8 cellular contexts compared by ENCODE assay signal in the genomic region with DNA sequence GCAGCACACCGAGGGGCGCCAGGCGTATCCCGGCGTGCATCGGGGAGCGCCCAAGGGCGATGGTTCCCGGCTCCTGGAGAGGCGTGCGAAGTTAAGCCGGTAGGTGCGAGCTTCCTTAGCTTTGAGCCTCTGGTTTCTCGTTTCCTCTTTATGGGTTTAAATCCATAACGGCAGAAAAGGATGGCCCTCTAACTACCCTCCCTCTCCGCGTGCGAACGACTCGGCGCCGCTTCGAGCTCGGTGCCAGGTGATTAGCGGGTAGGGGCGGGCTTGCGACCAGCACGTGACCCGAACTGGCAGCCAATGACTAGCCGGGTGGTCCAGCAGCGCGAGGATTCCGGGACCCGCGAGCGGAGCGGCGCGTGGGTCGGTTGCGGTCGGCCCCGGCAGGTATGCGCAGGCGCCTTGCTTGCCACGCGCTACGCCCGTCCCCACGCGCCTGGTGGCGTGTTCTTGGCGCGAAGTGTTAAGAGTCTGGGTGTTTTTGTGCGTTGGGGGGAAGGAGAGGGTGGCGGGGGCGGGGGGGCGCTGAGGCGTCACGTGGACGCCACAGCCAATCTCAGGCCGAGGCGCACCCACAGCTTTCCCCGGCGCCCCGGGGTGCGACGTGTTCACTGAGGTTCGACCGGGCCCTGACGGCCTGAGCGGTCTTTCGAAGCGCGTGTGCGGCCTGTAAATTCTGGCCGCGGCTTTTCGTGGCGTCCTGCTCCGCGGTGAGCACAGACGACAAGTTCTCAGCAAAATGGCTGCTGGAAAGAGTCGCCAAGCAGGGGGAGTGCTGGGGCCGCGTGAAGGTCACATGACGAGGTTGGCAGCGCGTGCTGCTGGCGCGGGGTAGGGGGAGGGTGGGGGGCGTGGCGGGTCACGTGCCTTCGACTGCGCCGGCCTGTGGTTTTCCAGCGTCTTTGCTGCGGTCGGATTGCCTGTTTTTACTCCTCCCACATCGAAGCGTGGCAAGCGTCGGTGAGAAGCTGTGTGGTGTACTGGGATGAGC. TPM values are rescaled to one million over a fixed set of nuclear protein-coding genes. Genes with fewer than 3 reads are reported as not detected.
A peak's percentile ranks its signal among the peaks of the same experiment; 100 is the strongest.
DNase-seq lines count a peak whose midpoint lies in the region; ATAC-seq and TF ChIP-seq lines count a peak whose summit lies in the region.

No MANE protein-coding gene starts in this region.

- H3K36me3 Mint-ChIP-seq in naive thymus-derived CD8-positive, alpha-beta T cell, result peaks cover 0 to 7% (median 3%) of the 10 kb centered on the region in 3 donors

- no peak for TF ChIP-seq CTCF in RWPE2 (IDR thresholded peaks at IDR 0.05; ENCODE audit: poor library complexity, severe bottlenecking)

- H3K9me3 Mint-ChIP-seq in naive thymus-derived CD8-positive, alpha-beta T cell, result peaks cover 0 to 14% (median 2%) of the 10 kb centered on the region in 9 donors

- peak overlapping the region; percentile 69 for H3K4me3 ChIP-seq in Jurkat, Clone E6-1 (ENCODE audit: low read length)
- peak overlapping the region; percentile 36 for H3K4me3 ChIP-seq in RWPE2 (ENCODE audit: severe bottlenecking)

- no peaks in the 10 kb centered on the region for H3K27me3 ChIP-seq in RWPE2 (ENCODE audit: insufficient read depth, poor library complexity, severe bottlenecking)

- POLR2A ChIA-PET in naive thymus-derived CD8-positive, alpha-beta T cell (lab: Charles Lee), result interaction anchor here (0.6 to 3.0 kb wide), 8 partner anchors 18 to 208 kb away, joined by 3 to 23 read pairs (median 4); a partner anchor contains a TSS

- H3K27ac ChIP-seq in RWPE2 (ENCODE audit: poor library complexity, severe bottlenecking), result peak overlapping the region; percentile 69

- H3K4me3 Mint-ChIP-seq in naive thymus-derived CD8-positive, alpha-beta T cell, result peak overlapping the region; percentile 72 to 85 (median 80)

- H3K36me3 ChIP-seq in RWPE2 (ENCODE audit: low read depth), result 0 out of 2 replicates have a peak, but pooled peaks cover 4% of the 10 kb centered on the region

- peak overlapping the region; percentile 51 to 91 (median 88) for H3K27ac Mint-ChIP-seq in naive thymus-derived CD8-positive, alpha-beta T cell

- no peaks in the 10 kb centered on the region for H3K9me3 ChIP-seq in RWPE2 (ENCODE audit: severe bottlenecking)

- DNase-seq in ELF-1 (ENCODE audit: low read depth, low spot score) (peak; percentile 90), RWPE2 (ENCODE audit: low spot score) (peak; percentile 96), fibroblast of peridontal ligament (ENCODE audit: extremely low read depth) (peak; percentile 76), NCI-H2107 treated with DMSO at 0.1 percent for 48 hours (lab: John Stamatoyannopoulos, UW; ENCODE audit: unreplicated experiment) (no peak)
- peak; percentile 89 for DNase-seq in Jurkat, Clone E6-1 (ENCODE audit: low read depth, low spot score)
- peak; percentile 65 for DNase-seq in activated effector memory CD4-positive, alpha-beta T cell treated with Interleukin-2 at 50 U/mL for 16 hours
- DNase-seq in naive thymus-derived CD8-positive, alpha-beta T cell, result peak; percentile 65 to 91 (median 80)
- DNase-seq in stimulated activated CD8-positive, alpha-beta memory T cell treated with anti-CD3 and anti-CD28 coated beads, Interleukin-7, amount 100 ng/mL, for 4 hours (ENCODE audit: low read depth in 2 of 2), result peak; percentile 84 to 86

- ATAC-seq in RWPE2 (ENCODE audit: low read depth), result peak; percentile 88
- ATAC-seq in naive thymus-derived CD8-positive, alpha-beta T cell, result peak; percentile 85 to 87

- no peaks in the 10 kb centered on the region for H3K27me3 Mint-ChIP-seq in naive thymus-derived CD8-positive, alpha-beta T cell

- H3K4me1 Mint-ChIP-seq in naive thymus-derived CD8-positive, alpha-beta T cell, result peaks cover 5 to 22% (median 14%) of the 10 kb centered on the region in 4 donors

- H3K4me1 ChIP-seq in RWPE2 (ENCODE audit: insufficient read depth, poor library complexity, severe bottlenecking), result peaks cover 5% of the 10 kb centered on the region

RNA-seq across cellular contexts. Expression of a gene that starts 38.7 kb away (rescaled TPM):
- polyA plus RNA-seq in Jurkat, Clone E6-1 (2012; ENCODE audit: insufficient read depth, insufficient read length), result 13.9 TPM
- total RNA-seq in naive thymus-derived CD8-positive, alpha-beta T cell, result 10 to 100 TPM; 63.3 to 67.6 TPM
- 10 to 100 TPM; 12.2 to 20.6 (median 13.3) TPM for polyA plus RNA-seq in naive thymus-derived CD8-positive, alpha-beta T cell
